In the genomic region with DNA sequence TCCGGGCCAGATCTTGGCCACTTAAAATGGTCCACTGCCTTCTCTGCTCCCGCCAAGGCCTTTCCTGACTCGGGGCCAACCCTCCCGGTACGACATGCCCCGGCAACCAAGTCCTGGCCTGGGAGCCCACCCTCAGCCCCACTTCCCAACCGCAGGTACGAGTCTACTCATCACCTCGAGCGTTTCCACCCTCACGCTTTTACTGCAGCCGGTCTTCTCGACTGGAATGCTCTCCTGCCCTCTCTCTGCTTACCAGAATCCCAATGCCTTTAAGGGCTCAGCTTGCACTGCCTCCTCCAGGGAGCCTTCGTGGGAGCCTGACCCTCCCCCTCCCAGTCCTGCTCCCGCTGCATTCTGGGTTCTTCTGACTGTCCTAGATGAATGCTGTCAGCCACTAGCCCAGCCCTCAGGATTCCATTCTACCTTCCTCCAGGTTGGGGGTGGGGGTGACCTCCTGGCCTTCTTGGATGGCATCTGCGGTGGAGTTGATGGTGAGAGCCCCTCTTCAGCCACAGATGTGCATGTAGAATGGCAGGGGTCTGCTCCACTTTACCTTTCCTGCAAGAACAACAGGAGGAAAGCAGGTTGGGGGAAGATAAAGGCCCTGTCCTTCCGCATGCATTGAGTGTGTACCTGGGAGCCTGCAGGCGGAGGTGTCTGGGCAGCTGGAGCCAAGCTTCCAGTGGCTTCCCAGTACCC, we compare ENCODE assay signal across 1 cellular context.
A peak's percentile ranks its signal among the peaks of the same experiment; 100 is the strongest.
TF ChIP-seq lines count a peak whose summit lies in the region.

No MANE protein-coding gene starts in this region.

TF ChIP-seq in HEK293, 187 proteins besides CTCF, POLR2A, EP300 and RAD21 (continued from another document):
- TF ChIP-seq, protein P1, sequence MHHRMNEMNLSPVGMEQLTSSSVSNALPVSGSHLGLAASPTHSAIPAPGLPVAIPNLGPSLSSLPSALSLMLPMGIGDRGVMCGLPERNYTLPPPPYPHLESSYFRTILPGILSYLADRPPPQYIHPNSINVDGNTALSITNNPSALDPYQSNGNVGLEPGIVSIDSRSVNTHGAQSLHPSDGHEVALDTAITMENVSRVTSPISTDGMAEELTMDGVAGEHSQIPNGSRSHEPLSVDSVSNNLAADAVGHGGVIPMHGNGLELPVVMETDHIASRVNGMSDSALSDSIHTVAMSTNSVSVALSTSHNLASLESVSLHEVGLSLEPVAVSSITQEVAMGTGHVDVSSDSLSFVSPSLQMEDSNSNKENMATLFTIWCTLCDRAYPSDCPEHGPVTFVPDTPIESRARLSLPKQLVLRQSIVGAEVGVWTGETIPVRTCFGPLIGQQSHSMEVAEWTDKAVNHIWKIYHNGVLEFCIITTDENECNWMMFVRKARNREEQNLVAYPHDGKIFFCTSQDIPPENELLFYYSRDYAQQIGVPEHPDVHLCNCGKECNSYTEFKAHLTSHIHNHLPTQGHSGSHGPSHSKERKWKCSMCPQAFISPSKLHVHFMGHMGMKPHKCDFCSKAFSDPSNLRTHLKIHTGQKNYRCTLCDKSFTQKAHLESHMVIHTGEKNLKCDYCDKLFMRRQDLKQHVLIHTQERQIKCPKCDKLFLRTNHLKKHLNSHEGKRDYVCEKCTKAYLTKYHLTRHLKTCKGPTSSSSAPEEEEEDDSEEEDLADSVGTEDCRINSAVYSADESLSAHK (tag by site-specific recombination; IDR thresholded peaks at IDR 0.05): no peak
- TF ChIP-seq REST (tag by site-specific recombination; IDR thresholded peaks at IDR 0.05): no peak
- no peak for TF ChIP-seq ZNF10 (tag by site-specific recombination; IDR thresholded peaks at IDR 0.05)
- no peak for TF ChIP-seq ZNF169 (tag by site-specific recombination; IDR thresholded peaks at IDR 0.05)
- no peak for TF ChIP-seq ZNF416 (tag by site-specific recombination; IDR thresholded peaks at IDR 0.05)
- no peak for TF ChIP-seq ZBTB20 (tag by site-specific recombination; IDR thresholded peaks at IDR 0.05)
- TF ChIP-seq HOXA7 (CRISPR knock-in tag; IDR thresholded peaks at IDR 0.05; ENCODE audit: borderline replicate concordance): no peak
- TF ChIP-seq ZNF223 (tag by site-specific recombination; IDR thresholded peaks at IDR 0.05): no peak
- TF ChIP-seq, protein P2, sequence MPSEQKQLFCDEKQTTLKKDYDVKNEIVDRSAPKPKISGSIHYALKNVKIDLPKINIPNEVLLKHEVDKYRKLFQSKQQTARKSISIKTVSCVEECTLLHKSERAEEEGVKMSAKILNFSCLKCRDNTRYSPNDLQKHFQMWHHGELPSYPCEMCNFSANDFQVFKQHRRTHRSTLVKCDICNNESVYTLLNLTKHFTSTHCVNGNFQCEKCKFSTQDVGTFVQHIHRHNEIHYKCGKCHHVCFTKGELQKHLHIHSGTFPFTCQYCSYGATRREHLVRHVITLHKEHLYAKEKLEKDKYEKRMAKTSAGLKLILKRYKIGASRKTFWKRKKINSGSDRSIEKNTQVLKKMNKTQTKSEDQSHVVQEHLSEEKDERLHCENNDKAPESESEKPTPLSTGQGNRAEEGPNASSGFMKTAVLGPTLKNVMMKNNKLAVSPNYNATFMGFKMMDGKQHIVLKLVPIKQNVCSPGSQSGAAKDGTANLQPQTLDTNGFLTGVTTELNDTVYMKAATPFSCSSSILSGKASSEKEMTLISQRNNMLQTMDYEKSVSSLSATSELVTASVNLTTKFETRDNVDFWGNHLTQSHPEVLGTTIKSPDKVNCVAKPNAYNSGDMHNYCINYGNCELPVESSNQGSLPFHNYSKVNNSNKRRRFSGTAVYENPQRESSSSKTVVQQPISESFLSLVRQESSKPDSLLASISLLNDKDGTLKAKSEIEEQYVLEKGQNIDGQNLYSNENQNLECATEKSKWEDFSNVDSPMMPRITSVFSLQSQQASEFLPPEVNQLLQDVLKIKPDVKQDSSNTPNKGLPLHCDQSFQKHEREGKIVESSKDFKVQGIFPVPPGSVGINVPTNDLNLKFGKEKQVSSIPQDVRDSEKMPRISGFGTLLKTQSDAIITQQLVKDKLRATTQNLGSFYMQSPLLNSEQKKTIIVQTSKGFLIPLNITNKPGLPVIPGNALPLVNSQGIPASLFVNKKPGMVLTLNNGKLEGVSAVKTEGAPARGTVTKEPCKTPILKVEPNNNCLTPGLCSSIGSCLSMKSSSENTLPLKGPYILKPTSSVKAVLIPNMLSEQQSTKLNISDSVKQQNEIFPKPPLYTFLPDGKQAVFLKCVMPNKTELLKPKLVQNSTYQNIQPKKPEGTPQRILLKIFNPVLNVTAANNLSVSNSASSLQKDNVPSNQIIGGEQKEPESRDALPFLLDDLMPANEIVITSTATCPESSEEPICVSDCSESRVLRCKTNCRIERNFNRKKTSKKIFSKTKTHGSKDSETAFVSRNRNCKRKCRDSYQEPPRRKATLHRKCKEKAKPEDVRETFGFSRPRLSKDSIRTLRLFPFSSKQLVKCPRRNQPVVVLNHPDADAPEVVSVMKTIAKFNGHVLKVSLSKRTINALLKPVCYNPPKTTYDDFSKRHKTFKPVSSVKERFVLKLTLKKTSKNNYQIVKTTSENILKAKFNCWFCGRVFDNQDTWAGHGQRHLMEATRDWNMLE (tag by site-specific recombination; conservative IDR thresholded peaks at IDR 0.05; ENCODE audit: low read depth): no peak
- no peak for TF ChIP-seq ZNF837 (tag by site-specific recombination; IDR thresholded peaks at IDR 0.05)
- no peak for TF ChIP-seq ZNF473 (tag by site-specific recombination; IDR thresholded peaks at IDR 0.05)
- peak; percentile 84 for TF ChIP-seq ZBTB17 (tag by site-specific recombination; IDR thresholded peaks at IDR 0.05)
- TF ChIP-seq ZNF501 (tag by site-specific recombination; IDR thresholded peaks at IDR 0.05): no peak
- TF ChIP-seq KLF8 (tag by site-specific recombination; IDR thresholded peaks at IDR 0.05): peak; percentile 49
- no peak for TF ChIP-seq ZNF600 (tag by site-specific recombination; IDR thresholded peaks at IDR 0.05)
- 0 out of 2 replicates have a peak, but pooled peaks have one; percentile 15 for TF ChIP-seq SP2 (tag by site-specific recombination; IDR thresholded peaks at IDR 0.05)
- TF ChIP-seq ZBTB1 (tag by site-specific recombination; IDR thresholded peaks at IDR 0.05): no peak
- TF ChIP-seq, protein P3, sequence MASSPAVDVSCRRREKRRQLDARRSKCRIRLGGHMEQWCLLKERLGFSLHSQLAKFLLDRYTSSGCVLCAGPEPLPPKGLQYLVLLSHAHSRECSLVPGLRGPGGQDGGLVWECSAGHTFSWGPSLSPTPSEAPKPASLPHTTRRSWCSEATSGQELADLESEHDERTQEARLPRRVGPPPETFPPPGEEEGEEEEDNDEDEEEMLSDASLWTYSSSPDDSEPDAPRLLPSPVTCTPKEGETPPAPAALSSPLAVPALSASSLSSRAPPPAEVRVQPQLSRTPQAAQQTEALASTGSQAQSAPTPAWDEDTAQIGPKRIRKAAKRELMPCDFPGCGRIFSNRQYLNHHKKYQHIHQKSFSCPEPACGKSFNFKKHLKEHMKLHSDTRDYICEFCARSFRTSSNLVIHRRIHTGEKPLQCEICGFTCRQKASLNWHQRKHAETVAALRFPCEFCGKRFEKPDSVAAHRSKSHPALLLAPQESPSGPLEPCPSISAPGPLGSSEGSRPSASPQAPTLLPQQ (tag by site-specific recombination; IDR thresholded peaks at IDR 0.05): no peak
- no peak for TF ChIP-seq SETDB1 (IDR thresholded peaks at IDR 0.05; ENCODE audit: insufficient read length, low read length)
- TF ChIP-seq ZNF561 (tag by site-specific recombination; IDR thresholded peaks at IDR 0.05; ENCODE audit: borderline replicate concordance): no peak
- no peak for TF ChIP-seq IKZF3 (tag by site-specific recombination; IDR thresholded peaks at IDR 0.05)
- no peak for TF ChIP-seq ZNF266 (tag by site-specific recombination; IDR thresholded peaks at IDR 0.05; ENCODE audit: low read depth)
- TF ChIP-seq YY1 (tag by site-specific recombination; IDR thresholded peaks at IDR 0.05): no peak
- no peak for TF ChIP-seq ZNF350 (tag by site-specific recombination; IDR thresholded peaks at IDR 0.05)
- TF ChIP-seq GLI2 (tag by site-specific recombination; IDR thresholded peaks at IDR 0.05; ENCODE audit: borderline replicate concordance, low read depth): no peak
- TF ChIP-seq GLIS2 (tag by site-specific recombination; IDR thresholded peaks at IDR 0.05): peak; percentile 59
